ENCODE assay signal across 1 cellular context in genomic region chr13:48235814-48236135, GRCh38.
TF ChIP-seq lines count a peak whose summit lies in the region.

No MANE protein-coding gene starts in this region.

TF ChIP-seq in IMR-90, 13 proteins besides CTCF, POLR2A, EP300 and RAD21 (continued from another document):
- TF ChIP-seq MXI1 (IDR thresholded peaks at IDR 0.05; ENCODE audit: borderline replicate concordance, low read depth, low read length) (no peak), BHLHE40 (IDR thresholded peaks at IDR 0.05; ENCODE audit: low read depth, low read length) (no peak), RCOR1 (IDR thresholded peaks at IDR 0.05; ENCODE audit: insufficient replicate concordance, low read length) (no peak)
